Comparison of ENCODE assay signal across 8 cellular contexts in the genomic region with DNA sequence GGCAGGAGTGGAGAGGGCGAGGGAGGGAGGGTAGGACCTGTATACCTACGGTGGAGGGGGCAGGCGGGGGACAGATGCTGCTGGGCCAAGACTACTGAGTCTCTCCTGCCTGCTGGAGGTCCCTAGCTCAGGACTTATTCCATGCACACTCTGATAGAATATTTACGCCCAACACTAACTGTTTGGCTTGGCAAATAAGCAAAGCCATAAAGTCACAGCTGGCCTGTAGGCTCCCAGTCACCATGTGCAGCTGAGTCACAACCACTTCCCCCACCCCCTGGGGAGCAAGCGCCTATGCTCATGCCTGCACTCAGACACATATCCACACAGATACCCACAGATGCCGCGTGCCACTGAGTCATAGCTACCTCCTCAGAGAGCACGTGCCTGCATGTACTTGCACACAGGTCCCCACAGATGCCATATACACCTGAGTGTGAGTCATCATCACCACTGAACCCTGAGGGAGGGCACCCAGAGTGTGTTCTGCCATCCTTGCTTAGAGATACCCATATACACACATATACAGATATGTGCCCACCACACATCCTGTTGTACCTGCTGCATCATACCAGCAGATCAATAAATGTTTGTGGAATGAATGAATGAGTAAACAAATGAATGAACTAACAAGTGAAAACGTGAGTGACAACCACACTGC.
DNase-seq lines count a peak whose midpoint lies in the region; ATAC-seq and TF ChIP-seq lines count a peak whose summit lies in the region.

No MANE protein-coding gene starts in this region.

- peak overlapping the region; percentile 11 for H4K8ac ChIP-seq in trophoblast cell (ENCODE audit: low read depth, low read length)

- peak; percentile 42 for ATAC-seq in GM18867 (IDR thresholded peaks at IDR 0.05; ENCODE audit: unreplicated experiment)
- ATAC-seq in HG03558 (IDR thresholded peaks at IDR 0.05; ENCODE audit: extremely low read depth, unreplicated experiment), result peak; percentile 42
- peak; percentile 81 for ATAC-seq in RWPE2 (ENCODE audit: low read depth)

- peak overlapping the region; percentile 56 for H2BK12ac ChIP-seq in trophoblast cell (ENCODE audit: low read length)

- H3K79me1 ChIP-seq in trophoblast cell (ENCODE audit: low read length), result peaks cover 45% of the 10 kb centered on the region

- H3K18ac ChIP-seq in trophoblast cell (ENCODE audit: low read length), result peak overlapping the region; percentile 50

- peaks cover 9% of the 10 kb centered on the region for H3K79me2 ChIP-seq in trophoblast cell (ENCODE audit: control insufficient read depth, insufficient read depth, low read length, poor library complexity)

- H3K4me1 ChIP-seq in RWPE2 (ENCODE audit: insufficient read depth, poor library complexity, severe bottlenecking) (peaks cover 24% of the 10 kb centered on the region), trophoblast cell (ENCODE audit: control insufficient read depth in 1 of 2, insufficient read depth in 2 of 2, low read length in 2 of 2) (peaks cover 38 to 47% of the 10 kb centered on the region in 2 experiments), tibial nerve (peaks cover 0 to 59% (median 37%) of the 10 kb centered on the region in 4 donors)

- TF ChIP-seq CTCF in RWPE2 (IDR thresholded peaks at IDR 0.05; ENCODE audit: poor library complexity, severe bottlenecking) (no peak), fibroblast of villous mesenchyme (IDR thresholded peaks at IDR 0.05; ENCODE audit: insufficient read depth, low read depth, low read length) (no peak), tibial nerve (IDR thresholded peaks at IDR 0.05) (no peak)

- DNase-seq in ACHN (peak; percentile 97), RWPE2 (ENCODE audit: low spot score) (peak; percentile 96), fibroblast of villous mesenchyme (ENCODE audit: low read depth) (peak; percentile 99), trophoblast cell (peak; percentile 98), tibial nerve (ENCODE audit: low spot score in 2 of 2) (peak; percentile 79 to 85)
- DNase-seq in activated effector memory CD4-positive, alpha-beta T cell treated with Interleukin-2 at 50 U/mL for 16 hours, result peak; percentile 84

- TF ChIP-seq EP300 in tibial nerve (IDR thresholded peaks at IDR 0.05), result peak in 1 of 2 donors; percentile 79

- H2BK120ac ChIP-seq in trophoblast cell (ENCODE audit: insufficient read depth, low read length, poor library complexity), result peak overlapping the region; percentile 98

- peak overlapping the region; percentile 97 for H4K91ac ChIP-seq in trophoblast cell (ENCODE audit: low read depth, low read length)

- H3K4me3 ChIP-seq in RWPE2 (ENCODE audit: severe bottlenecking) (no peak overlapping the region), fibroblast of villous mesenchyme (ENCODE audit: low read depth, low read length) (peak overlapping the region; percentile 59), trophoblast cell (ENCODE audit: low read depth, low read length) (no peak overlapping the region), tibial nerve (peak overlapping the region in 1 of 4 donors; percentile 86)

- H3K23ac ChIP-seq in trophoblast cell (ENCODE audit: low read length), result no peak overlapping the region

- H3K9me3 ChIP-seq in RWPE2 (ENCODE audit: severe bottlenecking) (no peaks in the 10 kb centered on the region), trophoblast cell (ENCODE audit: insufficient read depth, low read depth, low read length) (no peaks in the 10 kb centered on the region), tibial nerve (no peaks in the 10 kb centered on the region)

- H3K36me3 ChIP-seq in RWPE2 (ENCODE audit: low read depth) (no peaks in the 10 kb centered on the region), trophoblast cell (ENCODE audit: control insufficient read depth in 1 of 2, insufficient read depth in 2 of 2, low read length in 2 of 2) (no peaks in the 10 kb centered on the region), tibial nerve (no peaks in the 10 kb centered on the region)

- H3K4ac ChIP-seq in trophoblast cell (ENCODE audit: low read depth, low read length), result peak overlapping the region; percentile 29

- H2AFZ ChIP-seq in trophoblast cell (ENCODE audit: insufficient read depth, low read length, poor library complexity), result peak overlapping the region; percentile 35

- no peak overlapping the region for H3K4me2 ChIP-seq in trophoblast cell (ENCODE audit: low read length)

- no peak for TF ChIP-seq POLR2A in tibial nerve (IDR thresholded peaks at IDR 0.05)

- H4K12ac ChIP-seq in trophoblast cell (ENCODE audit: low read depth, low read length), result peak overlapping the region; percentile 35

- H3K9ac ChIP-seq in trophoblast cell (ENCODE audit: low read length), result no peak overlapping the region

- H3K27ac ChIP-seq in RWPE2 (ENCODE audit: poor library complexity, severe bottlenecking) (peak overlapping the region; percentile 78), trophoblast cell (ENCODE audit: low read depth, low read length) (peak overlapping the region; percentile 94), tibial nerve (peak overlapping the region; percentile 79 to 95 (median 88))

- H3K27me3 ChIP-seq in RWPE2 (ENCODE audit: insufficient read depth, poor library complexity, severe bottlenecking) (no peaks in the 10 kb centered on the region), trophoblast cell (ENCODE audit: insufficient read depth, low read length) (no peaks in the 10 kb centered on the region), tibial nerve (no peaks in the 10 kb centered on the region)

- WGBS in trophoblast cell (ENCODE audit: extremely low coverage, insufficient coverage, insufficient read length), result no CpG with 5 or more reads among the region's 9 CpGs
- WGBS in tibial nerve, 2 donors, result 48 to 53% methylated on average over 9 of the region's 9 CpGs

- H3K14ac ChIP-seq in trophoblast cell (ENCODE audit: low read length), result peak overlapping the region; percentile 52

- peak overlapping the region; percentile 82 for H2AK5ac ChIP-seq in trophoblast cell (ENCODE audit: low read length)

- peak overlapping the region; percentile 64 for H2BK5ac ChIP-seq in trophoblast cell (ENCODE audit: low read depth, low read length, poor library complexity)

- in situ Hi-C loops in ACHN (cut with HindIII; ENCODE audit: low pct_ligation_motif_present, low pct_unique_long_range_greater_than_20kb, low sequenced_read_pairs), result no loop called here
